10 cellular contexts compared by ENCODE assay signal in the genomic region with DNA sequence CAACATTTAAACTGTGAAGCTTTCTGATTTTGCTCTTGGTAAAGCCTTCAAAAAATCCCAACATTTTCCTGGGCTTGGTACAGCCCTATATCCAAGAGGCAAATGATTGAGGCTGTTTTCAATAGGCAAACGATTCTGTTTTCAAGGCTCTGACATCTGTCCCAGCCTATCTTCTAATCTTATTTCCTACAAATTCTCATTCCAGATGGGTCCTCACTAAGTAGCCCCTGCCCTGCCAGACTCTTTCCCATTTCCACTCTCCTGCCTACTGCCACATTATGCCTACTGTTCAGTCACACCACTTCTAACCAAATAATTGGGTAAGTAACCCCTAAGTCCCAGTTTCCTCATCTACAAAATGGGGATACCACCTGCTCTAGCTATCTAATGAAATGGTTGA. TPM values are rescaled to one million over a fixed set of nuclear protein-coding genes. Genes with fewer than 3 reads are reported as not detected.
DNase-seq lines count a peak whose midpoint lies in the region; ATAC-seq and TF ChIP-seq lines count a peak whose summit lies in the region.
"Had no signal": no experiment of that assay in that cellular context is flagged by ENCODE, and none has a peak within 500 bp of the region (broad histone marks: within the 10 kb centered on the region; RNA-seq: fewer than 3 reads in every experiment).

No MANE protein-coding gene starts in this region.

- H3K4me1 ChIP-seq in left ventricle myocardium inferior (peaks cover 80% of the 10 kb centered on the region), mesodermal cell (ENCODE audit: control insufficient read depth, insufficient read depth, low read length, poor library complexity, severe bottlenecking) (peaks cover 28% of the 10 kb centered on the region), upper lobe of right lung (peaks cover 40% of the 10 kb centered on the region)

- peak overlapping the region; percentile 31 for H3K27ac Mint-ChIP-seq in activated T-helper 17 cell treated with anti-CD3 and anti-CD28 coated beads, Interleukin-2, amount 50 U/mL, for 72 hours

- no peaks in the 10 kb centered on the region for H3K9me3 Mint-ChIP-seq in activated T-helper 17 cell treated with anti-CD3 and anti-CD28 coated beads, Interleukin-2, amount 50 U/mL, for 72 hours

- peaks cover 47% of the 10 kb centered on the region for H3K4me1 Mint-ChIP-seq in activated T-helper 17 cell treated with anti-CD3 and anti-CD28 coated beads, Interleukin-2, amount 50 U/mL, for 72 hours

- H3K4me3 ChIP-seq in left ventricle myocardium inferior (peak overlapping the region; percentile 80), mesodermal cell (ENCODE audit: extremely low read depth, insufficient read depth, low read length, poor library complexity, severe bottlenecking) (peak overlapping the region; percentile 89), upper lobe of right lung (peak overlapping the region; percentile 98)

- H3K4me3 Mint-ChIP-seq in activated T-helper 17 cell treated with anti-CD3 and anti-CD28 coated beads, Interleukin-2, amount 50 U/mL, for 72 hours, result peak overlapping the region; percentile 92

- DNase-seq in left ventricle myocardium inferior (no peak), cardiac septum (ENCODE audit: low spot score) (no peak), upper lobe of right lung (no peak), DMS79 (lab: John Stamatoyannopoulos, UW) (no peak)

- TF ChIP-seq CTCF in left ventricle myocardium inferior (IDR thresholded peaks at IDR 0.05; ENCODE audit: borderline replicate concordance) (no peak), upper lobe of right lung (IDR thresholded peaks at IDR 0.05) (no peak)

- H3K27me3 ChIP-seq in left ventricle myocardium inferior (ENCODE audit: low read depth) (no peaks in the 10 kb centered on the region), upper lobe of right lung (no peaks in the 10 kb centered on the region)

- H3K27me3 Mint-ChIP-seq in activated T-helper 17 cell treated with anti-CD3 and anti-CD28 coated beads, Interleukin-2, amount 50 U/mL, for 72 hours, result no peaks in the 10 kb centered on the region

- 88 to 100% methylated on average over 1 of the region's 1 CpG for WGBS in mesodermal cell (ENCODE audit: insufficient coverage in 2 of 2), 2 experiments

- no peaks in the 10 kb centered on the region for H3K9me3 ChIP-seq in left ventricle myocardium inferior (replicated peaks)
- H3K9me3 ChIP-seq in mesodermal cell (ENCODE audit: control insufficient read depth, low read length), result no peaks in the 10 kb centered on the region
- no peaks in the 10 kb centered on the region for H3K9me3 ChIP-seq in upper lobe of right lung

- intact Hi-C loops in left ventricle myocardium inferior (cut with micrococcal nuclease) (no loop called here), cardiac septum (cut with DNase I) (loop anchor here (5.0 kb wide), 1 partner anchor 42 kb away; no protein-coding TSS in a partner anchor), upper lobe of right lung (cut with DNase I) (no loop called here)

- ATAC-seq in activated T-helper 17 cell treated with anti-CD3 and anti-CD28 coated beads, Interleukin-2, amount 50 U/mL, for 72 hours (replicated peaks), result no peak
- ATAC-seq in upper lobe of right lung, result no peak
- ATAC-seq in GM21717 (IDR thresholded peaks at IDR 0.05; ENCODE audit: unreplicated experiment), result no peak
- ATAC-seq in GM19467 (IDR thresholded peaks at IDR 0.05; ENCODE audit: unreplicated experiment), result no peak

- H3K36me3 Mint-ChIP-seq in activated T-helper 17 cell treated with anti-CD3 and anti-CD28 coated beads, Interleukin-2, amount 50 U/mL, for 72 hours (ENCODE audit: low read depth), result peaks cover 73% of the 10 kb centered on the region

- H3K27ac ChIP-seq in left ventricle myocardium inferior (replicated peaks), result peak overlapping the region; percentile 34
- no peak overlapping the region for H3K27ac ChIP-seq in mesodermal cell (ENCODE audit: low read depth, low read length, severe bottlenecking)
- H3K27ac ChIP-seq in upper lobe of right lung, result no peak overlapping the region

- peaks cover 53% of the 10 kb centered on the region for H3K36me3 ChIP-seq in left ventricle myocardium inferior
- peaks cover 67% of the 10 kb centered on the region for H3K36me3 ChIP-seq in mesodermal cell (ENCODE audit: control insufficient read depth, insufficient read depth, low read length)
- H3K36me3 ChIP-seq in upper lobe of right lung, result peaks cover 53% of the 10 kb centered on the region

RNA-seq across cellular contexts. Expression of a gene that starts 3.5 kb away (rescaled TPM):
- total RNA-seq in left ventricle myocardium inferior (75.0 TPM), cardiac septum (98.6 TPM), upper lobe of right lung (99.1 TPM)
- 10 to 100 TPM; 27.0 to 36.0 TPM for total RNA-seq in activated T-helper 17 cell treated with anti-CD3 and anti-CD28 coated beads, Interleukin-2, amount 50 U/mL, for 72 hours
- polyA plus RNA-seq in mesodermal cell (2013, experiment 1 of 2), result 78.5 TPM
- 58.0 TPM for polyA plus RNA-seq in mesodermal cell (2013, experiment 2 of 2)

RNA-seq across cellular contexts. Expression of a gene that starts 3.5 kb away (rescaled TPM):
- total RNA-seq in left ventricle myocardium inferior (30.2 TPM), cardiac septum (40.0 TPM), upper lobe of right lung (34.6 TPM)
- 10 to 100 TPM; 18.9 to 25.6 TPM for total RNA-seq in activated T-helper 17 cell treated with anti-CD3 and anti-CD28 coated beads, Interleukin-2, amount 50 U/mL, for 72 hours
- 19.8 TPM for polyA plus RNA-seq in mesodermal cell (2013, experiment 1 of 2)
- polyA plus RNA-seq in mesodermal cell (2013, experiment 2 of 2), result 18.2 TPM

RNA-seq across cellular contexts. Expression of a gene that starts 8.5 kb away (rescaled TPM):
- total RNA-seq in left ventricle myocardium inferior (not detected), cardiac septum (not detected), upper lobe of right lung (not detected)
- not detected for total RNA-seq in activated T-helper 17 cell treated with anti-CD3 and anti-CD28 coated beads, Interleukin-2, amount 50 U/mL, for 72 hours
- polyA plus RNA-seq in mesodermal cell (2013, experiment 1 of 2), result 1.4 TPM
- polyA plus RNA-seq in mesodermal cell (2013, experiment 2 of 2), result not detected
- total RNA-seq: fibroblast of villous mesenchyme, myocyte had no signal

RNA-seq across cellular contexts. Expression of a gene that starts 13.1 kb away (rescaled TPM):
- total RNA-seq in left ventricle myocardium inferior (20.6 TPM), cardiac septum (25.0 TPM), upper lobe of right lung (34.9 TPM)
- total RNA-seq in activated T-helper 17 cell treated with anti-CD3 and anti-CD28 coated beads, Interleukin-2, amount 50 U/mL, for 72 hours, result 10 to 100 TPM; 23.9 to 40.3 TPM
- 34.7 TPM for polyA plus RNA-seq in mesodermal cell (2013, experiment 1 of 2)
- 31.3 TPM for polyA plus RNA-seq in mesodermal cell (2013, experiment 2 of 2)

RNA-seq across cellular contexts. Expression of a gene that starts 13.6 kb away (rescaled TPM):
- total RNA-seq in left ventricle myocardium inferior (234 TPM), cardiac septum (291 TPM), upper lobe of right lung (439 TPM)
- total RNA-seq in activated T-helper 17 cell treated with anti-CD3 and anti-CD28 coated beads, Interleukin-2, amount 50 U/mL, for 72 hours, result 100 to 1,000 TPM; 293 to 458 TPM
- 146 TPM for polyA plus RNA-seq in mesodermal cell (2013, experiment 1 of 2)
- 113 TPM for polyA plus RNA-seq in mesodermal cell (2013, experiment 2 of 2)
